Comparison of ENCODE assay signal across 1 cellular context in the genomic region with DNA sequence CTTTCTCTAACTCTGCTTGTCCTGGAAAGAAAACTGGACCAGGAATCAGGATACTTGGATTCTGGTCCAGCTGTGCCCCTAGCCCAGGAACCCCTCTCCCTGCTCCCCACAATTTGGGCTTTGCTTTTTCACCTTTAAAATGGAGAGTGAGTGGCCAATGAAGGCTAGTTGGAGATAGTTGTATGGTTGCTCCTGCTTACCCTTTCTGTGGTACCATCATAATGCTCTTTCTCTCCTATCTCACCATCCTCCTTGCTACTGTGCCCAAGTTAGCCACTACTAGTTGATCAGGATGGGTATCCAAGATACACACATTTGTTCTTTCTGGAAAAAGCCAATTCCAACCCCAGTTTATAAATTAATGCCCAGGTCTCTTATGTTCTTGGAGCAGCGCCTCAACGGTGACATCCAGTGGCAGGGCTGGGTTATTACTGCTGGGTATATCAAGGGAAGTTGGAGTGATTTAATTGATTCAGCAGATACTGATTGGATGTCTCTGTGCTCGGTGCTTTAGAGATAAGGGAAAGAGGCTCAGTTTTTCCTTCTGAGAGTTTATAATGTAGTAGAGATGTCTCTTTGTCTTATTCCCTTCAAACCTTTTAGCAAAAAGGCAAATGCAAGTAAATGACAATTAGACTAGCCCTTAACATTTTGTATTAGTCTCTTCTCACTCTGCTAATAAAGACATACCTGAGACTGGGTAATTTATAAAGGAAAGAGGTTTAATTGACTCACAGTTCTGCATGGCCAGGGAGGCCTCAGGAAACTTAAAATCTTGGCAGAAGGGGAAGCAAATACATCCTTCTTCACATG.
A peak's percentile ranks its signal among the peaks of the same experiment; 100 is the strongest.
TF ChIP-seq lines count a peak whose summit lies in the region.

No MANE protein-coding gene starts in this region.

TF ChIP-seq in K562, 482 proteins besides CTCF, POLR2A, EP300 and RAD21:
- TF ChIP-seq, protein P1, sequence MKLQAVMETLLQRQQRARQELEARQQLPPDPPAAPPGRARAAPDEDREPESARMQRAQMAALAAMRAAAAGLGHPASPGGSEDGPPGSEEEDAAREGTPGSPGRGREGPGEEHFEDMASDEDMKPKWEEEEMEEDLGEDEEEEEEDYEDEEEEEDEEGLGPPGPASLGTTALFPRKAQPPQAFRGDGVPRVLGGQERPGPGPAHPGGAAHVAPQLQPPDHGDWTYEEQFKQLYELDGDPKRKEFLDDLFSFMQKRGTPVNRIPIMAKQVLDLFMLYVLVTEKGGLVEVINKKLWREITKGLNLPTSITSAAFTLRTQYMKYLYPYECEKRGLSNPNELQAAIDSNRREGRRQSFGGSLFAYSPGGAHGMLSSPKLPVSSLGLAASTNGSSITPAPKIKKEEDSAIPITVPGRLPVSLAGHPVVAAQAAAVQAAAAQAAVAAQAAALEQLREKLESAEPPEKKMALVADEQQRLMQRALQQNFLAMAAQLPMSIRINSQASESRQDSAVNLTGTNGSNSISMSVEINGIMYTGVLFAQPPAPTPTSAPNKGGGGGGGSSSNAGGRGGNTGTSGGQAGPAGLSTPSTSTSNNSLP (IDR thresholded peaks at IDR 0.05; ENCODE audit: borderline replicate concordance, low read depth, low read length): 0 out of 2 replicates have a peak, but pooled peaks have one; percentile 62
- TF ChIP-seq THRAP3 (IDR thresholded peaks at IDR 0.05; ENCODE audit: borderline replicate concordance) (0 out of 2 replicates have a peak, but pooled peaks have one; percentile 18), KLF16 (IDR thresholded peaks at IDR 0.05) (0 out of 2 replicates have a peak, but pooled peaks have one; percentile 23), VEZF1 (CRISPR knock-in tag; IDR thresholded peaks at IDR 0.05) (peak; percentile 42; the same call in 1 of the 2 replicates), NFATC3 (IDR thresholded peaks at IDR 0.05) (0 out of 2 replicates have a peak, but pooled peaks have one; percentile 31), C11orf30 (IDR thresholded peaks at IDR 0.05; ENCODE audit: low read depth) (0 out of 2 replicates have a peak, but pooled peaks have one; percentile 41), ZMIZ1 (IDR thresholded peaks at IDR 0.05; ENCODE audit: low read depth in 2 of 2, low read length in 2 of 2) (no peak), ESRRA (IDR thresholded peaks at IDR 0.05; ENCODE audit: borderline replicate concordance, low read depth) (no peak), SMC3 (conservative IDR thresholded peaks at IDR 0.05; ENCODE audit: insufficient read depth, low read depth, low read length) (peak; percentile 48), SIX5 (IDR thresholded peaks at IDR 0.05; ENCODE audit: borderline replicate concordance in 1 of 2, insufficient read depth in 1 of 2, low read depth in 1 of 2, low read length in 2 of 2) (0 out of 4 replicates have a peak, but pooled peaks of 1 of the 2 experiments have one; percentile 13), ZNF316 (IDR thresholded peaks at IDR 0.05) (peak; percentile 53), LCOR (CRISPR knock-in tag; IDR thresholded peaks at IDR 0.05) (peak; percentile 55; the same call in 1 of the 2 replicates), ATF7 (IDR thresholded peaks at IDR 0.05) (0 out of 2 replicates have a peak, but pooled peaks have one; percentile 29), HEY1 (CRISPR knock-in tag; IDR thresholded peaks at IDR 0.05; ENCODE audit: borderline replicate concordance) (no peak), KDM1A (IDR thresholded peaks at IDR 0.05) (peak; percentile 48 to 57; a peak in 2 of 4 replicates), ZNF263 (CRISPR knock-in tag; IDR thresholded peaks at IDR 0.05; ENCODE audit: borderline replicate concordance) (no peak), ZFP36 (IDR thresholded peaks at IDR 0.05; ENCODE audit: low read depth, low read length, partially characterized antibody) (no peak)
- TF ChIP-seq, protein P2, sequence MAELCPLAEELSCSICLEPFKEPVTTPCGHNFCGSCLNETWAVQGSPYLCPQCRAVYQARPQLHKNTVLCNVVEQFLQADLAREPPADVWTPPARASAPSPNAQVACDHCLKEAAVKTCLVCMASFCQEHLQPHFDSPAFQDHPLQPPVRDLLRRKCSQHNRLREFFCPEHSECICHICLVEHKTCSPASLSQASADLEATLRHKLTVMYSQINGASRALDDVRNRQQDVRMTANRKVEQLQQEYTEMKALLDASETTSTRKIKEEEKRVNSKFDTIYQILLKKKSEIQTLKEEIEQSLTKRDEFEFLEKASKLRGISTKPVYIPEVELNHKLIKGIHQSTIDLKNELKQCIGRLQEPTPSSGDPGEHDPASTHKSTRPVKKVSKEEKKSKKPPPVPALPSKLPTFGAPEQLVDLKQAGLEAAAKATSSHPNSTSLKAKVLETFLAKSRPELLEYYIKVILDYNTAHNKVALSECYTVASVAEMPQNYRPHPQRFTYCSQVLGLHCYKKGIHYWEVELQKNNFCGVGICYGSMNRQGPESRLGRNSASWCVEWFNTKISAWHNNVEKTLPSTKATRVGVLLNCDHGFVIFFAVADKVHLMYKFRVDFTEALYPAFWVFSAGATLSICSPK (IDR thresholded peaks at IDR 0.05; ENCODE audit: borderline replicate concordance): no peak
- TF ChIP-seq, protein P3, sequence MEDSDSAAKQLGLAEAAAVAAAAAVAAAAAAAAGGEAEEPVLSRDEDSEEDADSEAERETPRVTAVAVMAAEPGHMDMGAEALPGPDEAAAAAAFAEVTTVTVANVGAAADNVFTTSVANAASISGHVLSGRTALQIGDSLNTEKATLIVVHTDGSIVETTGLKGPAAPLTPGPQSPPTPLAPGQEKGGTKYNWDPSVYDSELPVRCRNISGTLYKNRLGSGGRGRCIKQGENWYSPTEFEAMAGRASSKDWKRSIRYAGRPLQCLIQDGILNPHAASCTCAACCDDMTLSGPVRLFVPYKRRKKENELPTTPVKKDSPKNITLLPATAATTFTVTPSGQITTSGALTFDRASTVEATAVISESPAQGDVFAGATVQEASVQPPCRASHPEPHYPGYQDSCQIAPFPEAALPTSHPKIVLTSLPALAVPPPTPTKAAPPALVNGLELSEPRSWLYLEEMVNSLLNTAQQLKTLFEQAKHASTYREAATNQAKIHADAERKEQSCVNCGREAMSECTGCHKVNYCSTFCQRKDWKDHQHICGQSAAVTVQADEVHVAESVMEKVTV (CRISPR knock-in tag; IDR thresholded peaks at IDR 0.05): peak; percentile 76
- TF ChIP-seq, protein P4, sequence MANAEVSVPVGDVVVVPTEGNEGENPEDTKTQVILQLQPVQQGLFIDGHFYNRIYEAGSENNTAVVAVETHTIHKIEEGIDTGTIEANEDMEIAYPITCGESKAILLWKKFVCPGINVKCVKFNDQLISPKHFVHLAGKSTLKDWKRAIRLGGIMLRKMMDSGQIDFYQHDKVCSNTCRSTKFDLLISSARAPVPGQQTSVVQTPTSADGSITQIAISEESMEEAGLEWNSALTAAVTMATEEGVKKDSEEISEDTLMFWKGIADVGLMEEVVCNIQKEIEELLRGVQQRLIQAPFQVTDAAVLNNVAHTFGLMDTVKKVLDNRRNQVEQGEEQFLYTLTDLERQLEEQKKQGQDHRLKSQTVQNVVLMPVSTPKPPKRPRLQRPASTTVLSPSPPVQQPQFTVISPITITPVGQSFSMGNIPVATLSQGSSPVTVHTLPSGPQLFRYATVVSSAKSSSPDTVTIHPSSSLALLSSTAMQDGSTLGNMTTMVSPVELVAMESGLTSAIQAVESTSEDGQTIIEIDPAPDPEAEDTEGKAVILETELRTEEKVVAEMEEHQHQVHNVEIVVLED (CRISPR knock-in tag; IDR thresholded peaks at IDR 0.05): no peak
